ENCODE assay signal across 27 cellular contexts in genomic region chr6:166579234-166579575, GRCh38.
"Had no signal": no experiment of that assay in that cellular context is flagged by ENCODE, and none has a peak within 500 bp of the region (broad histone marks: within the 10 kb centered on the region; RNA-seq: fewer than 3 reads in every experiment).

No MANE protein-coding gene starts in this region.

- H3K4me2 ChIP-seq: KMS-11 had no signal

- H3K27ac ChIP-seq: brain microvascular endothelial cell, cardiac muscle cell, KMS-11, SJCRH30 had no signal

- H3K9ac ChIP-seq: KMS-11 had no signal

- ATAC-seq: activated CD8-positive, alpha-beta T cell treated with anti-CD3 and anti-CD28 coated beads, Interleukin-2, amount 10 ng/mL, durations not matched to agents 7 days and 5 days; Panc1 had no signal

- H3K4me3 ChIP-seq: cardiac muscle cell, SJCRH30 had no signal

- H3K27ac Mint-ChIP-seq: activated CD8-positive, alpha-beta T cell treated with anti-CD3 and anti-CD28 coated beads, Interleukin-2, amount 10 ng/mL, durations not matched to agents 7 days and 5 days; activated naive CD4-positive, alpha-beta T cell treated with anti-CD3 and anti-CD28 coated beads, Interleukin-2, amount 50 U/mL, for 24 hours; activated T-cell treated with anti-CD3 and anti-CD28 coated beads, Interleukin-2, amount 50 U/mL, for 24 hours; activated T-helper 1 cell treated with anti-CD3 and anti-CD28 coated beads, Interleukin-12 subunit alpha, Interleukin-12 subunit beta, Interleukin-2, Interleukin-4 antibody, amounts not matched to agents 30 ng/mL and 10 ng/mL and 1 ng/mL, durations not matched to agents 14 hours and 24 hours and 36 hours; T-helper 1 cell treated with Interleukin-12 subunit alpha and Interleukin-12 subunit beta and Interleukin-4 antibody, amounts not matched to agents 30 μg/mL and 1 μg/mL, for 36 hours had no signal

- DNase-seq: activated CD4-positive, alpha-beta T cell treated with anti-CD3 and anti-CD28 coated beads for 48 hours; activated CD4-positive, alpha-beta T cell treated with anti-CD3 and anti-CD28 coated beads, Interleukin-2, amount 50 U/mL, for 4 hours; activated CD4-positive, CD25-positive, alpha-beta regulatory T cell treated with anti-CD3 and anti-CD28 coated beads, Interleukin-2, amount 50 U/mL, for 72 hours; activated CD8-positive, alpha-beta memory T cell treated with anti-CD3 and anti-CD28 coated beads, Interleukin-2, amount 50 U/mL, for 48 hours; activated CD8-positive, alpha-beta T cell treated with anti-CD3 and anti-CD28 coated beads, Interleukin-2, amount 10 ng/mL, durations not matched to agents 7 days and 5 days; activated effector memory CD4-positive, alpha-beta T cell treated with Interleukin-2 at 50 U/mL for 16 hours; activated naive CD4-positive, alpha-beta T cell; activated T-cell treated with anti-CD3 and anti-CD28 coated beads, Interleukin-2, amount 50 U/mL, for 24 hours; amniotic stem cell; brain microvascular endothelial cell; NCI-H1092 treated with DMSO at 0.1 percent for 48 hours; NCI-H1417 treated with DMSO at 0.1 percent for 48 hours; NCI-H1694; NCI-H2029; NCI-H2107; NCI-H510A treated with DMSO at 0.1 percent for 48 hours; NCI-H69; NK-92 treated with Interleukin-12 subunit alpha and Interleukin-12 subunit beta, amount 100 ng/mL, for 24 hours; OCI-M1; Right ventricle myocardium superior; SJCRH30 had no signal

- H3K36me3 ChIP-seq: brain microvascular endothelial cell, cardiac muscle cell, SJCRH30 had no signal

- H3K27me3 ChIP-seq: brain microvascular endothelial cell, cardiac muscle cell, SJCRH30 had no signal

- H3K4me1 ChIP-seq: SJCRH30 had no signal

- H3K27me3 Mint-ChIP-seq: activated naive CD4-positive, alpha-beta T cell treated with anti-CD3 and anti-CD28 coated beads, Interleukin-2, amount 50 U/mL, for 24 hours; activated T-cell treated with anti-CD3 and anti-CD28 coated beads, Interleukin-2, amount 50 U/mL, for 24 hours had no signal

- H3K4me1 Mint-ChIP-seq: activated naive CD4-positive, alpha-beta T cell treated with anti-CD3 and anti-CD28 coated beads, Interleukin-2, amount 50 U/mL, for 24 hours had no signal

- H3K4me3 Mint-ChIP-seq: activated CD8-positive, alpha-beta T cell treated with anti-CD3 and anti-CD28 coated beads, Interleukin-2, amount 10 ng/mL, durations not matched to agents 7 days and 5 days; activated naive CD4-positive, alpha-beta T cell treated with anti-CD3 and anti-CD28 coated beads, Interleukin-2, amount 50 U/mL, for 24 hours; activated T-cell treated with anti-CD3 and anti-CD28 coated beads, Interleukin-2, amount 50 U/mL, for 24 hours; activated T-helper 1 cell treated with anti-CD3 and anti-CD28 coated beads, Interleukin-12 subunit alpha, Interleukin-12 subunit beta, Interleukin-2, Interleukin-4 antibody, amounts not matched to agents 30 ng/mL and 10 ng/mL and 1 ng/mL, durations not matched to agents 14 hours and 24 hours and 36 hours; T-helper 1 cell treated with Interleukin-12 subunit alpha and Interleukin-12 subunit beta and Interleukin-4 antibody, amounts not matched to agents 30 μg/mL and 1 μg/mL, for 36 hours had no signal
